ENCODE assay signal across 8 cellular contexts in the genomic region with DNA sequence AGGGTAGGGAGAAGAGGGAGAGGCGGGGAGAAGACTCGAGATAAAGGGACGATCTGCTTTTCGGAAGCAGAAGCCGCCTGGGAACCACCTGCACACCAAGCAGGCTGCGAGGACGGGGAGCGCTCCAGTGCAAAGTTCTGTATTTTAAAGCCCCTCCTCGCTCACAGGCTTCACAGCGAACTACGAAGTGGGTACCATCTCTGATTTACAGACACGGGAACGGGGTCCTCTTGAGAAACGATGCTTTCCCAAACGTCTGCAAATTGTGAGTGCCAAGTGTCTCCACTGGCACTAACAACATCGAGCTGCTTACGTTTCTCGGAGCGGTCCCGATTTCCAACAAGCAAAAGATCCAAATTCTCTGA. TPM values are rescaled to one million over a fixed set of nuclear protein-coding genes. Genes with fewer than 3 reads are reported as not detected.
A peak's percentile ranks its signal among the peaks of the same experiment; 100 is the strongest.
DNase-seq lines count a peak whose midpoint lies in the region; ATAC-seq and TF ChIP-seq lines count a peak whose summit lies in the region.

No MANE protein-coding gene starts in this region.

- peak overlapping the region; percentile 88 to 91 for H3K9ac ChIP-seq in mucosa of rectum (ENCODE audit: low read depth in 1 of 2, low read length in 2 of 2)

- peaks cover 14 to 27% of the 10 kb centered on the region in 2 donors for H3K4me1 ChIP-seq in mucosa of rectum (ENCODE audit: control insufficient read depth in 2 of 2, insufficient read depth in 2 of 2, low read length in 2 of 2)

- peak overlapping the region; percentile 72 for H3K27ac Mint-ChIP-seq in T-helper 2 cell treated with Interferon-gamma antibody and Interleukin-4, amounts not matched to agents 5 μg/mL and 100 μg/mL, for 36 hours

- no peaks in the 10 kb centered on the region for H3K36me3 ChIP-seq in mucosa of rectum (ENCODE audit: control insufficient read depth in 2 of 2, insufficient read depth in 2 of 2, low read length in 2 of 2)

- H3K27ac ChIP-seq in dorsolateral prefrontal cortex (peak overlapping the region in 56 of 59 donors; percentile 20 to 96 (median 90)), mucosa of rectum (ENCODE audit: low read depth in 2 of 2, low read length in 2 of 2) (peak overlapping the region; percentile 91 to 95)

- intact Hi-C loops in Right ventricle myocardium inferior (cut with DNase I) (loop anchor here (1.0 to 2.0 kb wide), 2 partner anchors 48 to 56 kb away; a partner anchor contains a TSS), cardiac septum (cut with DNase I) (loop anchor here (1.0 to 10.0 kb wide), 4 partner anchors 48 to 200 kb away; a partner anchor contains a TSS), dorsolateral prefrontal cortex (cut with DNase I) (loop anchor here (1.0 to 10.0 kb wide), 3 partner anchors 48 to 140 kb away; a partner anchor contains a TSS), posterior vena cava (cut with DNase I) (loop anchor here (2.0 to 5.0 kb wide), 2 partner anchors 48 to 50 kb away; no protein-coding TSS in a partner anchor)

- DNase-seq in Right ventricle myocardium inferior (ENCODE audit: missing footprints) (no peak), cardiac septum (ENCODE audit: low spot score) (no peak), dorsolateral prefrontal cortex (peak in 1 of 10 donors; percentile 10), posterior vena cava (ENCODE audit: low spot score) (no peak), hippocampal formation (lab: John Stamatoyannopoulos, UW) (no peak)
- peak; percentile 14 for DNase-seq in T-helper 2 cell treated with Interferon-gamma antibody and Interleukin-4, amounts not matched to agents 5 μg/mL and 100 μg/mL, for 36 hours (ENCODE audit: low spot score)

- no peaks in the 10 kb centered on the region for H3K9me3 ChIP-seq in mucosa of rectum (ENCODE audit: control insufficient read depth in 2 of 2, low read length in 2 of 2)

- H3K9me3 Mint-ChIP-seq in T-helper 2 cell treated with Interferon-gamma antibody and Interleukin-4, amounts not matched to agents 5 μg/mL and 100 μg/mL, for 36 hours: no peaks in the 10 kb centered on the region

- H3K36me3 Mint-ChIP-seq in T-helper 2 cell treated with Interferon-gamma antibody and Interleukin-4, amounts not matched to agents 5 μg/mL and 100 μg/mL, for 36 hours (ENCODE audit: low read depth): peaks cover 13% of the 10 kb centered on the region

- ATAC-seq in Right ventricle myocardium inferior (peak; percentile 15), HG03159 (IDR thresholded peaks at IDR 0.05; ENCODE audit: unreplicated experiment) (peak; percentile 23)

- H3K27me3 ChIP-seq in dorsolateral prefrontal cortex: no peaks in the 10 kb centered on the region
- no peaks in the 10 kb centered on the region for H3K27me3 ChIP-seq in mucosa of rectum (ENCODE audit: control insufficient read depth in 2 of 2, insufficient read depth in 2 of 2, low read length in 2 of 2)

- TF ChIP-seq CTCF in dorsolateral prefrontal cortex (IDR thresholded peaks at IDR 0.05 in 54 of 56, conservative IDR thresholded peaks at IDR 0.05 in 2 of 56; ENCODE audit: low read depth in 1 of 56, partially characterized antibody in 56 of 56): peak in 1 of 56 donors; percentile 8

- peak overlapping the region; percentile 95 for H3K4me3 Mint-ChIP-seq in T-helper 2 cell treated with Interferon-gamma antibody and Interleukin-4, amounts not matched to agents 5 μg/mL and 100 μg/mL, for 36 hours

- H3K4me3 ChIP-seq in dorsolateral prefrontal cortex (peak overlapping the region; percentile 65 to 98 (median 86)), mucosa of rectum (ENCODE audit: low read length in 2 of 2) (peak overlapping the region; percentile 76 to 89)

- H3K27me3 Mint-ChIP-seq in T-helper 2 cell treated with Interferon-gamma antibody and Interleukin-4, amounts not matched to agents 5 μg/mL and 100 μg/mL, for 36 hours (ENCODE audit: low read depth): peaks cover 25% of the 10 kb centered on the region

- H3K4me1 Mint-ChIP-seq in T-helper 2 cell treated with Interferon-gamma antibody and Interleukin-4, amounts not matched to agents 5 μg/mL and 100 μg/mL, for 36 hours (ENCODE audit: low read depth): peaks cover 21% of the 10 kb centered on the region

RNA-seq across cellular contexts. Expression of a gene that starts 0.7 kb away (rescaled TPM):
- 8.4 TPM for total RNA-seq in Right ventricle myocardium inferior
- 10.0 TPM for total RNA-seq in cardiac septum
- total RNA-seq in dorsolateral prefrontal cortex: 10 to 100 TPM; 16.7 to 46.0 (median 26.4) TPM
- 10 to 100 TPM; 13.5 to 19.6 TPM for total RNA-seq in posterior vena cava

RNA-seq across cellular contexts. Expression of a gene that starts 40.8 kb away (rescaled TPM):
- not detected for total RNA-seq in Right ventricle myocardium inferior
- total RNA-seq in cardiac septum: not detected
- total RNA-seq in dorsolateral prefrontal cortex: under 1 TPM in 8 of 120 experiments, not detected in 112; 0.41 to 0.86 (median 0.55) TPM
- not detected for total RNA-seq in posterior vena cava

RNA-seq across cellular contexts. Expression of a gene that starts 56.1 kb away (rescaled TPM):
- 92.9 TPM for total RNA-seq in Right ventricle myocardium inferior
- 64.7 TPM for total RNA-seq in cardiac septum
- total RNA-seq in dorsolateral prefrontal cortex: 10 to 100 TPM; 21.6 to 49.1 (median 35.3) TPM
- total RNA-seq in posterior vena cava: 10 to 100 TPM; 25.5 to 29.8 TPM
